Comparison of ENCODE assay signal across 15 cellular contexts in the genomic region with DNA sequence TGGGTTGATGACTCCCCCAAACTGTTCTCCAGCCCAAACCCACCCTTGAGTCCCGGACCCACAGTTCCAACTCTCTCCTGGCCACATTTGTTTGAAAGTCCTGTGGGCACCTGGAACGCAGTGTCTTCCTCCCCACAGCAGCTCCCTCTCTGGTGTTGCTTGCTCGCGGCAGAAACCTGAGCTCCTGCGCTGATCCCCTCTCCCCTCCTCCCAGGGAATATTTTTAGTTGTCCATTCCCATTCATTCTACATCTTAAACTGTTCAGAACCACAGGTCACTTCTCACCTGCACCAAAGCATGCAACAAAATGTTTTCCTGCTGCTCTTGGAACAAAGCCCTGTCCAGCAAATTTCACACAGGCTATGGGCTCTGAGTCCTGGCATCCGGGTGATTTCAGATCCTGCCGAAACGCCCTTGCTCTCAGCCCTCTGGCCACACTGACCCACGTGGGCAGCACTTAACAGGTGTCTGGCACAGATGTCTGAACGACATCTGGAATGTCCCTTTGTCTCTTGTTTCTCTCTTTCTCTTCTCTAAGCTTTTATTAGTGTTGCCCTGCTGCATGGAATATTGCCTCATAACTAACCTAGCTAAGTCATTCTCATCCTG.
"Had no signal": no experiment of that assay in that cellular context is flagged by ENCODE, and none has a peak within 500 bp of the region (broad histone marks: within the 10 kb centered on the region; RNA-seq: fewer than 3 reads in every experiment).

No MANE protein-coding gene starts in this region.

- DNase-seq: activated CD4-positive, alpha-beta T cell treated with anti-CD3 and anti-CD28 coated beads for 4 hours; activated CD8-positive, alpha-beta memory T cell treated with anti-CD3 and anti-CD28 coated beads, Interleukin-2, amount 50 U/mL, for 48 hours; activated CD8-positive, alpha-beta T cell treated with anti-CD3 and anti-CD28 coated beads, Interleukin-2, amount 10 ng/mL, durations not matched to agents 7 days and 5 days; activated naive CD8-positive, alpha-beta T cell treated with anti-CD3 and anti-CD28 coated beads, Interleukin-2, amount 10 ng/mL, durations not matched to agents 7 days and 5 days; anterior cingulate cortex; cerebellar nuclear complex; effector memory CD8-positive, alpha-beta T cell; hippocampal formation; kidney glomerular epithelial cell; naive thymus-derived CD8-positive, alpha-beta T cell; stimulated activated CD4-positive, alpha-beta T cell treated with anti-CD3 and anti-CD28 coated beads, Interleukin-4, amount 100 ng/mL, for 1 hour; stimulated activated naive CD8-positive, alpha-beta T cell treated with anti-CD3 and anti-CD28 coated beads, Interleukin-15, amount 100 ng/mL, for 72 hours; T-helper 9 cell had no signal

- H3K4me3 ChIP-seq: thoracic aorta had no signal

- H3K27ac ChIP-seq: epithelial cell of prostate, thoracic aorta had no signal

- H3K36me3 ChIP-seq: thoracic aorta had no signal

- ATAC-seq: activated CD8-positive, alpha-beta T cell treated with anti-CD3 and anti-CD28 coated beads, Interleukin-2, amount 10 ng/mL, durations not matched to agents 7 days and 5 days; effector memory CD8-positive, alpha-beta T cell; naive thymus-derived CD8-positive, alpha-beta T cell; stimulated activated naive CD8-positive, alpha-beta T cell treated with anti-CD3 and anti-CD28 coated beads, Interleukin-15, amount 100 ng/mL, for 72 hours had no signal

- H3K9me3 ChIP-seq: thoracic aorta had no signal
